Comparison of ENCODE assay signal across 13 cellular contexts in the genomic region with DNA sequence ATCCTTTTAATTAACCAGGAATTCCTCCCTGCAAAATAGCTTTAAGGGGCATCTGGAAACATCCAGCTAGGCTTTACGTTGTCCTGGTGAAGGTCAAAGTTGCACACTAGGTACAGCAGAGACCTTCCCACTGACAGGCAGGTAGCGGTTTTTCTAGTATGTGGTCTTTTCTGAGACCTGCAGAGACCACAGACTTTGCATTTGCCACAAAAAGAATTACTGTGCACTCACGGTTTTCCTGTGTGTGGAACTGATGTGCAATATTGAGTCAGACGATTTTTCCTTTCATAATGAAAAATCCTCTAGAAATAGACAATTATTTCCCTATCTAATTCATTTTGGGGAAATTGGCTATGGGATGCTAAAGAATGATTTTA.
A peak's percentile ranks its signal among the peaks of the same experiment; 100 is the strongest.
DNase-seq lines count a peak whose midpoint lies in the region; ATAC-seq and TF ChIP-seq lines count a peak whose summit lies in the region.
"Had no signal": no experiment of that assay in that cellular context is flagged by ENCODE, and none has a peak within 500 bp of the region (broad histone marks: within the 10 kb centered on the region; RNA-seq: fewer than 3 reads in every experiment).

No MANE protein-coding gene starts in this region.

- H3K27ac Mint-ChIP-seq in type B pancreatic cell, result no peak overlapping the region
- H3K27ac Mint-ChIP-seq: stimulated activated naive CD8-positive, alpha-beta T cell treated with anti-CD3 and anti-CD28 coated beads, Interleukin-15, Interleukin-2, amounts not matched to agents 100 ng/mL and 50 ng/mL, for 24 hours had no signal

- DNase-seq in type B pancreatic cell (ENCODE audit: extremely low spot score, unreplicated experiment) (no peak), RPMI8226 (no peak), GM13976 (ENCODE audit: low spot score) (no peak)
- no peak for DNase-seq in activated CD4-positive, alpha-beta T cell treated with anti-CD3 and anti-CD28 coated beads, Interleukin-2, amount 50 U/mL, for 1 hour
- DNase-seq: left ventricle myocardium inferior, NCI-H1436 treated with DMSO at 0.1 percent for 48 hours, nucleus accumbens had no signal

- H2AFZ ChIP-seq in Loucy (ENCODE audit: low read length), result no peak overlapping the region

- H3K36me3 ChIP-seq in Loucy (ENCODE audit: insufficient read depth, low read length), result no peaks in the 10 kb centered on the region
- H3K36me3 ChIP-seq: gastroesophageal sphincter, left ventricle myocardium inferior had no signal

- H3K4me2 ChIP-seq in Loucy (ENCODE audit: low read depth, low read length, poor library complexity, severe bottlenecking), result peak overlapping the region; percentile 71

- in situ Hi-C loops in GM13976 (cut with MboI; ENCODE audit: low sequenced_read_pairs, unreplicated experiment), result no loop called here

- peaks cover 5% of the 10 kb centered on the region; the same call in 1 of the 2 replicates for H3F3A ChIP-seq in Loucy (ENCODE audit: low read depth)

- no peaks in the 10 kb centered on the region for H3K9me2 ChIP-seq in Loucy (replicated peaks; ENCODE audit: low read depth, low read length)

- no peak for TF ChIP-seq CTCF in Loucy (conservative IDR thresholded peaks at IDR 0.05; ENCODE audit: low read length)
- no peak for TF ChIP-seq CTCF in type B pancreatic cell (conservative IDR thresholded peaks at IDR 0.05)
- TF ChIP-seq CTCF in GM13976 (IDR thresholded peaks at IDR 0.05; ENCODE audit: borderline replicate concordance, control extremely low read depth, extremely low read depth, insufficient read depth, missing control alignments), result no peak

- no peak overlapping the region for H3K9ac ChIP-seq in Loucy (ENCODE audit: low read depth, low read length, poor library complexity, severe bottlenecking)

- ATAC-seq in GM18873 (IDR thresholded peaks at IDR 0.05; ENCODE audit: low FRiP score, unreplicated experiment) (peak; percentile 96), GM21526 (IDR thresholded peaks at IDR 0.05; ENCODE audit: low FRiP score, unreplicated experiment) (peak; percentile 95), HG03060 (IDR thresholded peaks at IDR 0.05; ENCODE audit: low read depth, unreplicated experiment) (peak; percentile 99)
- ATAC-seq: gastroesophageal sphincter had no signal

- H3K4me1 ChIP-seq in Loucy (ENCODE audit: insufficient read depth, low read length, poor library complexity, severe bottlenecking), result peaks cover 61% of the 10 kb centered on the region
- H3K4me1 ChIP-seq: left ventricle myocardium inferior had no signal

- no peaks in the 10 kb centered on the region for H4K20me1 ChIP-seq in Loucy (ENCODE audit: insufficient read depth, low read length, poor library complexity, severe bottlenecking)

- H3K27me3 Mint-ChIP-seq in type B pancreatic cell, result no peaks in the 10 kb centered on the region
- H3K27me3 Mint-ChIP-seq: stimulated activated naive CD8-positive, alpha-beta T cell treated with anti-CD3 and anti-CD28 coated beads, Interleukin-15, Interleukin-2, amounts not matched to agents 100 ng/mL and 50 ng/mL, for 24 hours had no signal

- no peak overlapping the region for H3K4me3 Mint-ChIP-seq in type B pancreatic cell
- H3K4me3 Mint-ChIP-seq: stimulated activated naive CD8-positive, alpha-beta T cell treated with anti-CD3 and anti-CD28 coated beads, Interleukin-15, Interleukin-2, amounts not matched to agents 100 ng/mL and 50 ng/mL, for 24 hours had no signal

- peak overlapping the region; percentile 41 for H3K4me3 ChIP-seq in Loucy (ENCODE audit: low read length, poor library complexity, severe bottlenecking)
- H3K4me3 ChIP-seq: gastroesophageal sphincter, left ventricle myocardium inferior had no signal

- no peaks in the 10 kb centered on the region for H3K79me2 ChIP-seq in Loucy (ENCODE audit: insufficient read depth, low read length)

- peaks cover 9% of the 10 kb centered on the region for H3K4me1 Mint-ChIP-seq in type B pancreatic cell (ENCODE audit: unreplicated experiment)

- no peaks in the 10 kb centered on the region for H3K9me3 Mint-ChIP-seq in type B pancreatic cell
- H3K9me3 Mint-ChIP-seq: stimulated activated naive CD8-positive, alpha-beta T cell treated with anti-CD3 and anti-CD28 coated beads, Interleukin-15, Interleukin-2, amounts not matched to agents 100 ng/mL and 50 ng/mL, for 24 hours had no signal

- H3K9me3 ChIP-seq in Loucy (ENCODE audit: insufficient read depth, low read depth, low read length), result no peaks in the 10 kb centered on the region
- H3K9me3 ChIP-seq: gastroesophageal sphincter, left ventricle myocardium inferior had no signal

- H3K36me3 Mint-ChIP-seq in type B pancreatic cell, result no peaks in the 10 kb centered on the region

- no peaks in the 10 kb centered on the region for H3K27me3 ChIP-seq in Loucy (ENCODE audit: insufficient read depth, low read length, poor library complexity, severe bottlenecking)
- H3K27me3 ChIP-seq: gastroesophageal sphincter had no signal
